Comparison of ENCODE assay signal across 9 cellular contexts in the genomic region with DNA sequence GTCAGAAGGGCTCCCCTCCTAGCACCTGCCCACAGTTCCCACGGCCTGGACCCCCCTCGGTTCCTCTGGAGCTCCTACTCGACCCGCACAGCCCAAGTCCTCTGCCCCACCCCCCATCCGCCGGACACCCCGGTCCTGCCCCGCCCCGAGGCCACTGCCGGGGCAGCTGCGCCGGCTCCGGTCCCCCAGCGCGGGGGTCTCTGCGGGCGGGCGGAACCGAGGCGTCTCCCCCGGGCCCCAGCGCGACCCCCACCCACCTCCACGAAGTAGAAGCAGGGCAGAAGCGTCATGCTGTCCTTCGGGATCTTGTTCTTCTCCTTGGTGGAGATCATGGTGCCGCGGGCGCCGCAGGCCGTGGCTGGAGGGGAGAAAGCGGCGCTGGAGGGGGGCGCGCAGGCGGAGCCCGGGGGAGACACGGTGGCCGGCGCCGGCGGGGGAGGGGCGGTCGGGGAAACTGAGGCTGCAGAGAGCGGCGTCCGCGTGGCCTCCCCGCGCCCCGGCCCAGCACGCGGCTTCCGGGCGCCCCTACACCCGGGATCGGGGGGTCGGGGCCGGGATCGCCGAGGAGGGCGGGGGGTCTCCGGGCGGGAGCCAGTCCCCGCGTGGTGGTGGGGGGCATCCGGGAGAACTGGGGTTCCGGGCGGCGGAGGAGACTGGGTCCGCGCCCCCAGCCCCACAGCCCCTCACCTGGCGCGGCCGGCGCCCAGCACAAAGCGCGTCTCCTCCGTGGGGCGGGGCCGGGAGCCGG. TPM values are rescaled to one million over a fixed set of nuclear protein-coding genes. Genes with fewer than 3 reads are reported as not detected.
DNase-seq lines count a peak whose midpoint lies in the region; ATAC-seq and TF ChIP-seq lines count a peak whose summit lies in the region.
"Had no signal": no experiment of that assay in that cellular context is flagged by ENCODE, and none has a peak within 500 bp of the region (broad histone marks: within the 10 kb centered on the region; RNA-seq: fewer than 3 reads in every experiment).

A gene with protein sequence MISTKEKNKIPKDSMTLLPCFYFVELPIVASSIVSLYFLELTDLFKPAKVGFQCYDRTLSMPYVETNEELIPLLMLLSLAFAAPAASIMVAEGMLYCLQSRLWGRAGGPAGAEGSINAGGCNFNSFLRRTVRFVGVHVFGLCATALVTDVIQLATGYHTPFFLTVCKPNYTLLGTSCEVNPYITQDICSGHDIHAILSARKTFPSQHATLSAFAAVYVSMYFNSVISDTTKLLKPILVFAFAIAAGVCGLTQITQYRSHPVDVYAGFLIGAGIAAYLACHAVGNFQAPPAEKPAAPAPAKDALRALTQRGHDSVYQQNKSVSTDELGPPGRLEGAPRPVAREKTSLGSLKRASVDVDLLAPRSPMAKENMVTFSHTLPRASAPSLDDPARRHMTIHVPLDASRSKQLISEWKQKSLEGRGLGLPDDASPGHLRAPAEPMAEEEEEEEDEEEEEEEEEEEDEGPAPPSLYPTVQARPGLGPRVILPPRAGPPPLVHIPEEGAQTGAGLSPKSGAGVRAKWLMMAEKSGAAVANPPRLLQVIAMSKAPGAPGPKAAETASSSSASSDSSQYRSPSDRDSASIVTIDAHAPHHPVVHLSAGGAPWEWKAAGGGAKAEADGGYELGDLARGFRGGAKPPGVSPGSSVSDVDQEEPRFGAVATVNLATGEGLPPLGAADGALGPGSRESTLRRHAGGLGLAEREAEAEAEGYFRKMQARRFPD (minus strand): TSS at position 728 of the 748 bp plus-strand sequence. CDS start 396 bp downstream, at position 332.

- no peaks in the 10 kb centered on the region for H4K20me1 ChIP-seq in smooth muscle cell (ENCODE audit: low read depth)

- no peaks in the 10 kb centered on the region for H3F3A ChIP-seq in smooth muscle cell (ENCODE audit: low read depth)

- DNase-seq in HAP-1 (ENCODE audit: low spot score in 2 of 2) (peak in 1 of 2 experiments; percentile 68), ascending aorta (ENCODE audit: low spot score in 2 of 2) (no peak), iPS-NIHi11 (ENCODE audit: low spot score) (peak; percentile 80), smooth muscle cell (lab: John Stamatoyannopoulos, UW; ENCODE audit: unreplicated experiment) (no peak), left colon (no peak), SHP77 (lab: John Stamatoyannopoulos, UW) (no peak)
- DNase-seq in NK-92 treated with Interleukin-12 subunit alpha and Interleukin-12 subunit beta, amount 100 ng/mL, for 24 hours (lab: John Stamatoyannopoulos, UW) = no peak
- no peak for DNase-seq in activated CD4-positive, alpha-beta T cell treated with anti-CD3 and anti-CD28 coated beads for 4 hours
- DNase-seq: stimulated activated CD4-positive, alpha-beta T cell treated with anti-CD3 and anti-CD28 coated beads, Interleukin-15, amount 100 ng/mL, for 24 hours had no signal

- no peaks in the 10 kb centered on the region for H3K27me3 ChIP-seq in HAP-1 (ENCODE audit: low read depth)
- peaks cover 23% of the 10 kb centered on the region for H3K27me3 ChIP-seq in ascending aorta
- no peaks in the 10 kb centered on the region for H3K27me3 ChIP-seq in smooth muscle cell (ENCODE audit: low read depth)

- H3K4me3 ChIP-seq in HAP-1 = peak within 1 kb of the TSS; percentile 42
- peak within 1 kb of the TSS; percentile 9 to 45 for H3K4me3 ChIP-seq in ascending aorta
- H3K4me3 ChIP-seq in smooth muscle cell = peak within 1 kb of the TSS; percentile 77

- H3K9me3 ChIP-seq in HAP-1 (no peaks in the 10 kb centered on the region), ascending aorta (no peaks in the 10 kb centered on the region), smooth muscle cell (replicated peaks; ENCODE audit: low read depth) (no peaks in the 10 kb centered on the region)

- H3K9ac ChIP-seq in smooth muscle cell (ENCODE audit: low read depth) = peak within 1 kb of the TSS; percentile 34

- in situ Hi-C loops in HAP-1 (cut with MboI; ENCODE audit: low sequenced_read_pairs) = no loop called here

- H3K36me3 ChIP-seq in HAP-1 (replicated peaks) (no peaks in the 10 kb centered on the region), ascending aorta (no peaks in the 10 kb centered on the region), smooth muscle cell (ENCODE audit: low read depth) (no peaks in the 10 kb centered on the region)

- H3K27ac ChIP-seq in ascending aorta (no peak within 1 kb of the TSS), smooth muscle cell (ENCODE audit: low read depth) (no peak within 1 kb of the TSS)

- intact Hi-C loops in ascending aorta (cut with DNase I) = no loop called here
- intact Hi-C loops in left colon (cut with DNase I, micrococcal nuclease) = no loop called here

- ATAC-seq in left colon = no peak

- H3K79me2 ChIP-seq in smooth muscle cell (ENCODE audit: low read depth) = no peaks in the 10 kb centered on the region

- H2AFZ ChIP-seq in smooth muscle cell (ENCODE audit: low read depth) = no peak within 1 kb of the TSS

- H3K4me1 ChIP-seq in HAP-1 (no peaks in the 10 kb centered on the region), ascending aorta (peaks cover 9 to 10% of the 10 kb centered on the region in 2 donors), smooth muscle cell (ENCODE audit: low read depth) (peaks cover 5% of the 10 kb centered on the region)

- peak within 1 kb of the TSS; percentile 100 for H3K4me2 ChIP-seq in smooth muscle cell

- TF ChIP-seq CTCF in ascending aorta (IDR thresholded peaks at IDR 0.05) = no peak
- no peak for TF ChIP-seq CTCF in smooth muscle cell (IDR thresholded peaks at IDR 0.05; ENCODE audit: borderline replicate concordance, insufficient read depth, poor library complexity, severe bottlenecking)

- under 1% methylated on average over 26 of the region's 82 CpGs for WGBS in smooth muscle cell (ENCODE audit: low lambda C conversion rate)

RNA-seq across cellular contexts. Expression of the gene that starts here (rescaled TPM):
- total RNA-seq in ascending aorta (not detected), smooth muscle cell (6.5 and 10.7 TPM in 2 replicates), left colon (not detected)
- polyA plus RNA-seq in smooth muscle cell = 13.7 and 14.7 TPM in 2 replicates

Comparison
In these comparisons a context has a peak if more than half of its experiments do, and no peak if none do; other contexts are left out.
1. H3K4me3 ChIP-seq: peak in every context shown above with its lines; median percentile 77 in smooth muscle cell; 42 in HAP-1; 27 in ascending aorta.